ENCODE assay signal across 16 cellular contexts in the genomic region with DNA sequence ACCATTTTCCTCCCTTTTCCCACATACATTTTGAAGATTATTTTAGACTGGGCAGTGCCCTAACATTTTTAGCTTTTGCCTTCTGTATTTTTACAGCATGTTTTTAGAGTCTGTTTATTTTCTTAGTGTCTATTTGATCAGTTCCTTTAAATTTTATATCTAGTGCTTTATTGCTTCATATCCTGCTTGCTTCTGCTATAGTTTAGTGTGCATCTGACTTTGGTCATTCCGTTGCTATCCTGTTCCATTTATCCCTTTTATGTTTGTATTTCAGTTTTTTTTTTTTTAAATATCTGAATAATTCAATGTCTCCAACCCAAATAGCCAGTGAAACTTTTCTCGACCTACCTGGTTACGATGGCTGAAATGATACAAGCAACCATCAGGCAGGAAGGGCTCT.
DNase-seq lines count a peak whose midpoint lies in the region; ATAC-seq and TF ChIP-seq lines count a peak whose summit lies in the region.
"Had no signal": no experiment of that assay in that cellular context is flagged by ENCODE, and none has a peak within 500 bp of the region (broad histone marks: within the 10 kb centered on the region; RNA-seq: fewer than 3 reads in every experiment).

No MANE protein-coding gene starts in this region.

- DNase-seq in Kasumi-1 (lab: John Stamatoyannopoulos, UW): peak; percentile 20 to 36
- no peak for DNase-seq in chondrocyte (ENCODE audit: low spot score)
- DNase-seq in natural killer cell treated with Interleukin-12 subunit alpha and Interleukin-12 subunit beta and Interleukin-15 and Interleukin-18, amount 100 ng/mL, for 72 hours (ENCODE audit: low spot score): no peak
- no peak for DNase-seq in ascending aorta (ENCODE audit: low spot score in 2 of 2)
- no peak for DNase-seq in NCI-H748 treated with DMSO at 0.1 percent for 48 hours (lab: John Stamatoyannopoulos, UW)
- DNase-seq: GM23248, KBM-7, NCI-H1105, NCI-H187, NCI-H69, Peyer's patch, SHP77 had no signal

- H3K4me2 ChIP-seq in BLaER1 treated with 17β-estradiol and CSF1 and Interleukin-3, amounts not matched to agents 10 nM and 100 nM: peak overlapping the region; percentile 18 to 89 (median 66)

- no peaks in the 10 kb centered on the region for H3K9me3 Mint-ChIP-seq in chondrocyte (ENCODE audit: low read depth)
- peaks cover 9% of the 10 kb centered on the region for H3K9me3 Mint-ChIP-seq in natural killer cell treated with Interleukin-12 subunit alpha and Interleukin-12 subunit beta and Interleukin-15 and Interleukin-18, amount 100 ng/mL, for 72 hours

- TF ChIP-seq CTCF in chondrocyte (IDR thresholded peaks at IDR 0.05) (no peak), ascending aorta (IDR thresholded peaks at IDR 0.05) (no peak)

- H3K27me3 Mint-ChIP-seq in chondrocyte (ENCODE audit: low read depth): no peaks in the 10 kb centered on the region
- H3K27me3 Mint-ChIP-seq in natural killer cell treated with Interleukin-12 subunit alpha and Interleukin-12 subunit beta and Interleukin-15 and Interleukin-18, amount 100 ng/mL, for 72 hours: no peaks in the 10 kb centered on the region

- peaks cover 0 to 43% (median 5%) of the 10 kb centered on the region in 11 experiments; a peak in 11 of 22 replicates for H3K36me3 ChIP-seq in BLaER1 treated with 17β-estradiol and CSF1 and Interleukin-3, amounts not matched to agents 10 nM and 100 nM
- H3K36me3 ChIP-seq in ascending aorta: no peaks in the 10 kb centered on the region
- H3K36me3 ChIP-seq: Peyer's patch had no signal

- no peak overlapping the region; a peak in 1 of 20 replicates for H3K4me3 ChIP-seq in BLaER1 treated with 17β-estradiol and CSF1 and Interleukin-3, amounts not matched to agents 10 nM and 100 nM
- H3K4me3 ChIP-seq in ascending aorta: no peak overlapping the region
- H3K4me3 ChIP-seq: GM23248, Peyer's patch had no signal

- no peaks in the 10 kb centered on the region for H4K20me1 ChIP-seq in BLaER1 treated with 17β-estradiol and CSF1 and Interleukin-3, amounts not matched to agents 10 nM and 100 nM

- H3K4me1 Mint-ChIP-seq in chondrocyte (ENCODE audit: low read depth): peaks cover 41% of the 10 kb centered on the region
- peaks cover 83 to 98% of the 10 kb centered on the region in 2 donors for H3K4me1 Mint-ChIP-seq in natural killer cell treated with Interleukin-12 subunit alpha and Interleukin-12 subunit beta and Interleukin-15 and Interleukin-18, amount 100 ng/mL, for 72 hours (ENCODE audit: low read depth in 2 of 2)

- peaks cover 0 to 51% (median 26%) of the 10 kb centered on the region in 11 experiments; a peak in 18 of 22 replicates for H3K9me3 ChIP-seq in BLaER1 treated with 17β-estradiol and CSF1 and Interleukin-3, amounts not matched to agents 10 nM and 100 nM (replicated peaks in 1 of 11)
- H3K9me3 ChIP-seq in ascending aorta: no peaks in the 10 kb centered on the region
- H3K9me3 ChIP-seq: Peyer's patch had no signal

- ATAC-seq in natural killer cell treated with Interleukin-12 subunit alpha and Interleukin-12 subunit beta and Interleukin-15 and Interleukin-18, amount 100 ng/mL, for 72 hours: no peak
- ATAC-seq in HG03571 (IDR thresholded peaks at IDR 0.05; ENCODE audit: unreplicated experiment): no peak
- ATAC-seq: HCT116 had no signal

- no peak overlapping the region for H3K4me3 Mint-ChIP-seq in chondrocyte (ENCODE audit: unreplicated experiment)
- H3K4me3 Mint-ChIP-seq in natural killer cell treated with Interleukin-12 subunit alpha and Interleukin-12 subunit beta and Interleukin-15 and Interleukin-18, amount 100 ng/mL, for 72 hours: peak overlapping the region; percentile 82

- H3K4me1 ChIP-seq in BLaER1 treated with 17β-estradiol and CSF1 and Interleukin-3, amounts not matched to agents 10 nM and 100 nM: peaks cover 83 to 100% (median 97%) of the 10 kb centered on the region in 10 experiments
- H3K4me1 ChIP-seq in ascending aorta: no peaks in the 10 kb centered on the region

- intact Hi-C loops in ascending aorta (cut with DNase I): no loop called here

- no peaks in the 10 kb centered on the region for H3K27me3 ChIP-seq in BLaER1 treated with 17β-estradiol and CSF1 and Interleukin-3, amounts not matched to agents 10 nM and 100 nM
- no peaks in the 10 kb centered on the region for H3K27me3 ChIP-seq in ascending aorta
- H3K27me3 ChIP-seq: Peyer's patch had no signal

- H3K9ac ChIP-seq in BLaER1 treated with 17β-estradiol and CSF1 and Interleukin-3, amounts not matched to agents 10 nM and 100 nM: peak overlapping the region in 3 of 11 experiments; percentile 16 to 38 (median 31); a peak in 4 of 22 replicates
- H3K9ac ChIP-seq: GM23248 had no signal

- peak overlapping the region; percentile 92 to 99 (median 95); a peak in 21 of 22 replicates for H3K27ac ChIP-seq in BLaER1 treated with 17β-estradiol and CSF1 and Interleukin-3, amounts not matched to agents 10 nM and 100 nM
- no peak overlapping the region for H3K27ac ChIP-seq in ascending aorta
- H3K27ac ChIP-seq: GM23248, HL-60, Peyer's patch had no signal

- H3K36me3 Mint-ChIP-seq in chondrocyte (ENCODE audit: low read depth): no peaks in the 10 kb centered on the region
- peaks cover 22% of the 10 kb centered on the region for H3K36me3 Mint-ChIP-seq in natural killer cell treated with Interleukin-12 subunit alpha and Interleukin-12 subunit beta and Interleukin-15 and Interleukin-18, amount 100 ng/mL, for 72 hours

- peak overlapping the region; percentile 53 for H3K27ac Mint-ChIP-seq in chondrocyte (ENCODE audit: unreplicated experiment)
- H3K27ac Mint-ChIP-seq in natural killer cell treated with Interleukin-12 subunit alpha and Interleukin-12 subunit beta and Interleukin-15 and Interleukin-18, amount 100 ng/mL, for 72 hours: peak overlapping the region; percentile 94 to 96

Comparison
In these comparisons a context has a peak if more than half of its experiments do, and no peak if none do; other contexts are left out.
1. H3K27ac ChIP-seq: peak in BLaER1 treated with 17β-estradiol and CSF1 and Interleukin-3, amounts not matched to agents 10 nM and 100 nM (11 of 11); none in ascending aorta (0 of 2).
2. DNase-seq: peak in Kasumi-1 (2 of 2); none in chondrocyte (single experiment), natural killer cell treated with Interleukin-12 subunit alpha and Interleukin-12 subunit beta and Interleukin-15 and Interleukin-18, amount 100 ng/mL, for 72 hours (single experiment), ascending aorta (0 of 2) and NCI-H748 treated with DMSO at 0.1 percent for 48 hours (single experiment).